1 cellular context compared by ENCODE assay signal in the genomic region with DNA sequence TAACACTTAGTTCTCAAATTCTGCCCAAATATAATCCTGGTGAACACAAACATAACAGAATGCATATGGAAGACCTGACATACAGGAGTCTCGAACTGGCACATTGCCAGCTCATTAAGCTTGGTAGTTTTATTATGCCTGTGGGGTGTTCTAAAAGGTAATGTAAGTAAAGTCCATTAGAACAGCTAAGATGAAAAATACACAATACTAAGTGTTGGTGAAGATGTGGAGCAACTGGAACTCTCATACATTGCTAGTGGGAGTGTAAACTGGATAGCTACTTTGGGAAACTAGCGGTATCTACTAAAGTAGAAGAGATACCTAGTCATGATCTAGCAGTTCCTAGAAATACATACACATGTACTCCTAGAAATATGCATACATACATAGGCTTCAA.
TF ChIP-seq lines count a peak whose summit lies in the region.

No MANE protein-coding gene starts in this region.

TF ChIP-seq in HCT116, 20 proteins besides CTCF, POLR2A, EP300 and RAD21 (continued from another document):
- TF ChIP-seq MAX (IDR thresholded peaks at IDR 0.05), result no peak
